8 cellular contexts compared by ENCODE assay signal in the genomic region with DNA sequence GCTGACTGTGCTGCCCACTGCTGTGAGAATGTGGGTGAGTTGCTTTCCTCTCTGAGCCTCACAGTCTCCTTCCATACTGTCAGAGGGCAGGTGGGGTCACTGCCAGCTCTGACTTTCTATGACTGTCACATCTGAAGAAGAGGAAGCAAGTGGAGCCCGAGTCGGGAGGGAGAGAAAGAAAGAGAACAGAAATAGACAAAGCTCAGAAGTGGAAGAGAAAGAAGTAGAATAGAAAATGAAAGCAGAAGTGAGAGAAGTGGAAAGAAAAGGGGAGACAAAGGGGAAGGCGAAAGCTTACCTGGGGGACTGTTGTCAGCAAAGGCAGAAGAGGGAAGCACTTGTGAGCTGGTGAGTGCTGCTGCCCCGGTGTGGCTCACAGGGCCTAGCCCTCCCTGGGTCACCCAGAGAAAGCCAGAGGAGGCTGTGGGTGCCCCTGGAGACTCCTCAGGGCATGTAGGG. TPM values are rescaled to one million over a fixed set of nuclear protein-coding genes. Genes with fewer than 3 reads are reported as not detected.
DNase-seq lines count a peak whose midpoint lies in the region; ATAC-seq and TF ChIP-seq lines count a peak whose summit lies in the region.

No MANE protein-coding gene starts in this region.

- H4K91ac ChIP-seq in trophoblast cell (ENCODE audit: low read depth, low read length) = no peak overlapping the region

- H3K4me2 ChIP-seq in trophoblast cell (ENCODE audit: low read length) = no peak overlapping the region

- TF ChIP-seq POLR2A in esophagus muscularis mucosa (IDR thresholded peaks at IDR 0.05; ENCODE audit: low read depth) = no peak

- H3K9me3 Mint-ChIP-seq in mesothelial cell of epicardium = no peaks in the 10 kb centered on the region
- no peaks in the 10 kb centered on the region for H3K9me3 Mint-ChIP-seq in activated T-helper 2 cell treated with anti-CD3 and anti-CD28 coated beads, Interferon-gamma antibody, Interleukin-2, Interleukin-4, amounts not matched to agents 10 μg/mL and 5 μg/mL and 100 μg/mL, durations not matched to agents 14 hours and 24 hours and 36 hours

- H3K36me3 Mint-ChIP-seq in mesothelial cell of epicardium = no peaks in the 10 kb centered on the region
- no peaks in the 10 kb centered on the region for H3K36me3 Mint-ChIP-seq in activated T-helper 2 cell treated with anti-CD3 and anti-CD28 coated beads, Interferon-gamma antibody, Interleukin-2, Interleukin-4, amounts not matched to agents 10 μg/mL and 5 μg/mL and 100 μg/mL, durations not matched to agents 14 hours and 24 hours and 36 hours (ENCODE audit: low read depth)

- H3K9me3 ChIP-seq in trophoblast cell (ENCODE audit: insufficient read depth, low read depth, low read length) (peaks cover 4% of the 10 kb centered on the region), esophagus muscularis mucosa (no peaks in the 10 kb centered on the region)

- no peak overlapping the region for H3K23ac ChIP-seq in trophoblast cell (ENCODE audit: low read length)

- no peak overlapping the region for H2BK5ac ChIP-seq in trophoblast cell (ENCODE audit: low read depth, low read length, poor library complexity)

- no peak overlapping the region for H2AK5ac ChIP-seq in trophoblast cell (ENCODE audit: low read length)

- H3K79me1 ChIP-seq in trophoblast cell (ENCODE audit: low read length) = no peaks in the 10 kb centered on the region

- no peak overlapping the region for H4K12ac ChIP-seq in trophoblast cell (ENCODE audit: low read depth, low read length)

- H4K8ac ChIP-seq in trophoblast cell (ENCODE audit: low read depth, low read length) = no peak overlapping the region

- intact Hi-C loops in esophagus muscularis mucosa (cut with DNase I) = no loop called here
- intact Hi-C loops in activated T-helper 2 cell treated with anti-CD3 and anti-CD28 coated beads, Interferon-gamma antibody, Interleukin-2, Interleukin-4, amounts not matched to agents 10 μg/mL and 5 μg/mL and 100 μg/mL, durations not matched to agents 14 hours and 24 hours and 36 hours (cut with micrococcal nuclease) = no loop called here

- no peak for TF ChIP-seq EP300 in esophagus muscularis mucosa (IDR thresholded peaks at IDR 0.05)

- DNase-seq in medulla oblongata (ENCODE audit: extremely low spot score) = peak; percentile 74
- DNase-seq in trophoblast cell = no peak
- DNase-seq in esophagus muscularis mucosa (ENCODE audit: extremely low spot score) = no peak
- DNase-seq in mesothelial cell of epicardium (ENCODE audit: low spot score in 2 of 2, unreplicated experiment in 2 of 2) = no peak
- no peak for DNase-seq in activated T-helper 2 cell treated with anti-CD3 and anti-CD28 coated beads, Interferon-gamma antibody, Interleukin-2, Interleukin-4, amounts not matched to agents 10 μg/mL and 5 μg/mL and 100 μg/mL, durations not matched to agents 14 hours and 24 hours and 36 hours (ENCODE audit: low spot score)

- H2BK12ac ChIP-seq in trophoblast cell (ENCODE audit: low read length) = no peak overlapping the region

- H3K14ac ChIP-seq in trophoblast cell (ENCODE audit: low read length) = no peak overlapping the region

- no peak overlapping the region for H2BK120ac ChIP-seq in trophoblast cell (ENCODE audit: insufficient read depth, low read length, poor library complexity)

- H3K4me1 Mint-ChIP-seq in mesothelial cell of epicardium = no peaks in the 10 kb centered on the region
- peaks cover 8% of the 10 kb centered on the region for H3K4me1 Mint-ChIP-seq in activated T-helper 2 cell treated with anti-CD3 and anti-CD28 coated beads, Interferon-gamma antibody, Interleukin-2, Interleukin-4, amounts not matched to agents 10 μg/mL and 5 μg/mL and 100 μg/mL, durations not matched to agents 14 hours and 24 hours and 36 hours (ENCODE audit: low read depth)

- H3K18ac ChIP-seq in trophoblast cell (ENCODE audit: low read length) = no peak overlapping the region

- H3K27ac Mint-ChIP-seq in mesothelial cell of epicardium = no peak overlapping the region
- no peak overlapping the region for H3K27ac Mint-ChIP-seq in activated T-helper 2 cell treated with anti-CD3 and anti-CD28 coated beads, Interferon-gamma antibody, Interleukin-2, Interleukin-4, amounts not matched to agents 10 μg/mL and 5 μg/mL and 100 μg/mL, durations not matched to agents 14 hours and 24 hours and 36 hours

- TF ChIP-seq CTCF in esophagus muscularis mucosa (IDR thresholded peaks at IDR 0.05) (no peak), mesothelial cell of epicardium (IDR thresholded peaks at IDR 0.05; ENCODE audit: unreplicated experiment) (no peak)

- H3K4me3 ChIP-seq in trophoblast cell (ENCODE audit: low read depth, low read length) (no peak overlapping the region), esophagus muscularis mucosa (no peak overlapping the region)

- no peaks in the 10 kb centered on the region for H3K79me2 ChIP-seq in trophoblast cell (ENCODE audit: control insufficient read depth, insufficient read depth, low read length, poor library complexity)

- H3K36me3 ChIP-seq in trophoblast cell (ENCODE audit: control insufficient read depth in 1 of 2, insufficient read depth in 2 of 2, low read length in 2 of 2) = no peaks in the 10 kb centered on the region
- no peaks in the 10 kb centered on the region for H3K36me3 ChIP-seq in esophagus muscularis mucosa

- H3K27ac ChIP-seq in trophoblast cell (ENCODE audit: low read depth, low read length) = no peak overlapping the region
- no peak overlapping the region for H3K27ac ChIP-seq in esophagus muscularis mucosa (replicated peaks in 1 of 4)

- H3K27me3 ChIP-seq in trophoblast cell (ENCODE audit: insufficient read depth, low read length) = no peaks in the 10 kb centered on the region
- no peaks in the 10 kb centered on the region for H3K27me3 ChIP-seq in esophagus muscularis mucosa

- WGBS in trophoblast cell (ENCODE audit: extremely low coverage, insufficient coverage, insufficient read length) = no CpG with 5 or more reads among the region's 4 CpGs
- 67% methylated on average over 4 of the region's 4 CpGs for WGBS in esophagus muscularis mucosa

- H3K4me3 Mint-ChIP-seq in mesothelial cell of epicardium = no peak overlapping the region
- no peak overlapping the region for H3K4me3 Mint-ChIP-seq in activated T-helper 2 cell treated with anti-CD3 and anti-CD28 coated beads, Interferon-gamma antibody, Interleukin-2, Interleukin-4, amounts not matched to agents 10 μg/mL and 5 μg/mL and 100 μg/mL, durations not matched to agents 14 hours and 24 hours and 36 hours (ENCODE audit: low read depth)

- ATAC-seq in GM18867 (IDR thresholded peaks at IDR 0.05; ENCODE audit: unreplicated experiment) (peak; percentile 95), GM21619 (IDR thresholded peaks at IDR 0.05; ENCODE audit: unreplicated experiment) (peak; percentile 94), HG03575 (IDR thresholded peaks at IDR 0.05; ENCODE audit: extremely low read depth, insufficient number of reproducible peaks, low FRiP score, unreplicated experiment) (peak; percentile 95)

- no peak overlapping the region for H2AFZ ChIP-seq in trophoblast cell (ENCODE audit: insufficient read depth, low read length, poor library complexity)

- peaks cover 26% of the 10 kb centered on the region for H3K27me3 Mint-ChIP-seq in mesothelial cell of epicardium (ENCODE audit: low read depth)
- no peaks in the 10 kb centered on the region for H3K27me3 Mint-ChIP-seq in activated T-helper 2 cell treated with anti-CD3 and anti-CD28 coated beads, Interferon-gamma antibody, Interleukin-2, Interleukin-4, amounts not matched to agents 10 μg/mL and 5 μg/mL and 100 μg/mL, durations not matched to agents 14 hours and 24 hours and 36 hours (ENCODE audit: low read depth)

- no peaks in the 10 kb centered on the region for H3K4me1 ChIP-seq in trophoblast cell (ENCODE audit: control insufficient read depth in 1 of 2, insufficient read depth in 2 of 2, low read length in 2 of 2)
- H3K4me1 ChIP-seq in esophagus muscularis mucosa = peaks cover 0 to 12% (median 4%) of the 10 kb centered on the region in 4 donors

- H3K9ac ChIP-seq in trophoblast cell (ENCODE audit: low read length) = no peak overlapping the region

- H3K4ac ChIP-seq in trophoblast cell (ENCODE audit: low read depth, low read length) = no peak overlapping the region

RNA-seq across cellular contexts. Expression of a gene that starts 57.9 kb away (rescaled TPM):
- 0.65 and 0.82 TPM in 2 replicates for polyA plus RNA-seq in trophoblast cell (2013)
- total RNA-seq in esophagus muscularis mucosa = 1 to 10 TPM in 3 of 4 donors, under 1 TPM in 1; under 0.01 to 6.1 (median 2.8) TPM
- 1.2 to 1.7 TPM (median 1.3 TPM) in 3 replicates for total RNA-seq in mesothelial cell of epicardium
- total RNA-seq in activated T-helper 2 cell treated with anti-CD3 and anti-CD28 coated beads, Interferon-gamma antibody, Interleukin-2, Interleukin-4, amounts not matched to agents 10 μg/mL and 5 μg/mL and 100 μg/mL, durations not matched to agents 14 hours and 24 hours and 36 hours = 0.71 and 1.5 TPM in 2 replicates
